ENCODE assay signal across 1 cellular context in the genomic region with DNA sequence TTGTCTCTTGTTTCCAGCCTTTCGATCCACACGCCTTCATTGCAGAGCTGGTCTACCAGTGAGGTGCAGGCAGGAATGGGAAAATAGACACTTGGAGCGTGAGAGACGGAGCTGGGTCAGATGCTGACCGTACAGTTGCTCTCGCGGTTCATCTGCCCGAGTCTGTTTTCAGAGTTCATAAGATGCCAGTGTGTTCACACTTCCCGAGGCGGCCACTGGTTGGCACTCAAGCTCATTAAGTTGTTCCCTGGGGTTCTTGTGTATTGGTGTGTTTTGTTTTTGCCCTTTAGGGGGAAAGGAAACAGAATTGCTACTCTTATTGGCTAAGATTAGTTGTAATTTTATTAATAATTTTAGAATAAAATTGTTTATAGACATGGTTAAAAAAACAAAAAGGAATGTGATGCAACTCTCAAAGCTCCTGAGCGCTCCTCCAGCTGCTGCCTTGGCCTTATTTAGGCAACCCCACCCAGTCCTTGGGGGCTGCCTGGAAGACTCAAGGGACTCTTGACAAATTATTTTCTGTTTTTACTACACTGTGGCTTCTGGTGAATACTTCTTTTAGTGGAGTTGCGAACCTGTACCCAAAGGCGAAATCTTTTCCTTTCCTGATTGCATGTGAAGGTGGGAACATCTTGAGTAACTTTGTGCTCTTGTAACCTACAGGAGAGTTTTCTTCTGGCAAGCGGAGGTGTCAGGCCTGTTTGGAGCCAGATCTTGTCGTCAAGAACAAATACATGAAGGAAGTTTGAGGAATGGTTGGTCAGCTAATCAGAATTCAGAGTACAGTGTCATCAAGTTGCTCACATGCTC.
TF ChIP-seq lines count a peak whose summit lies in the region.

No MANE protein-coding gene starts in this region.

TF ChIP-seq in K562, 482 proteins besides CTCF, POLR2A, EP300 and RAD21 (continued from another document):
- TF ChIP-seq, protein P1, sequence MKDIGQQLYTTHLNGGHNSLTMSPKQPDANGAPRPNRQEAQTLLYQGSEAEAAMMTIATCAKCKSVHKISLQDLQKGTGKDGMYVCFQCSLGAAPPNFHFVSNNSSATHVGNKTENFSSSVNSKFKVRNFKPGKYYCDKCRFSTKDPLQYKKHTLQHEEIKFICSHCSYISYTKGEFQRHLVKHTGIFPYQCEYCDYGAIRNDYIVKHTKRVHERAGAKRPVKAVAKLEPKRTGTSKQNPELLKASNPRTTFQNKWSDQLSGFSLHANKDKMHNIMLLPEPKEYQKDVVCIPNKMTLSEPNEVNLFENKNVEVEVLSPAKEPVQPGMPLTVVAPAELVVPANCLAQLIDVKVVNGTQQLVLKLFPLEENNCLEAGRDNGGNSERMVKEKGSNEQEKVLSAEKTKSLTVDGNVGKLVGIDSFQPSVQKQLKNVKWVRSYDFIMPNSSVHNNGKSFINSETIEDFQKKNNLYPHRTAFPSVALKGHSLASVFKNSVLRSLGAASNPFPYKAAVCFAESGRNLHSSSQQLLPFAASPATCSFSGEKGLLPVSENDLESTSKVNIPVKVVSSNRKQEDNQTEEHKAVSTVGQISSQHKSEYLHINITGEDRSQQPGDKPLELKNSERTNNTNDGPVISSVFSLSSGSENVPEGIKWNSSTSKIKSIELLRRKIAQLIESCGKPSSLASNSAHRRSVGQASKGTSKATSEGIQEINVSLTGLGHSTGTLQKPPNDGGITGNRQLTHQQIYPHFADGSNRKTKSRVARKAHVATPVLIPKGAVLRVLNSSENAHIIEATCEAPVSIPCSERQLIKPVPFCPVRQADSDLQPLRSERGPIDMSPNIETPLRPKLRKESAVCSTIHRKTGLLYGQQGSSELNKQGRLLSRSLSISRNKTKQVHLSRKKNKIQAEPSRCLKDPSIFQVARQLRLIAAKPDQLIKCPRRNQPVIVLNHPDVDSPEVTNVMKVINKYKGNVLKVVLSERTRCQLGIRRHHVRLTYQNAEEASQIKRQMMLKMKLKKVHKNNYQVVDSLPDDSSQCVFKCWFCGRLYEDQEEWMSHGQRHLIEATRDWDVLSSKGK (CRISPR knock-in tag; IDR thresholded peaks at IDR 0.05) = no peak
- TF ChIP-seq ZNF311 (CRISPR knock-in tag; IDR thresholded peaks at IDR 0.05) (no peak), HEY1 (CRISPR knock-in tag; IDR thresholded peaks at IDR 0.05; ENCODE audit: borderline replicate concordance) (no peak), MTA3 (IDR thresholded peaks at IDR 0.05; ENCODE audit: borderline replicate concordance) (no peak), GTF2F1 (IDR thresholded peaks at IDR 0.05; ENCODE audit: low read depth, low read length) (no peak), OTX1 (CRISPR knock-in tag; IDR thresholded peaks at IDR 0.05) (no peak), ZNF253 (CRISPR knock-in tag; conservative IDR thresholded peaks at IDR 0.05) (no peak), ELF1 (tag; IDR thresholded peaks at IDR 0.05) (no peak)
- TF ChIP-seq, protein P2, sequence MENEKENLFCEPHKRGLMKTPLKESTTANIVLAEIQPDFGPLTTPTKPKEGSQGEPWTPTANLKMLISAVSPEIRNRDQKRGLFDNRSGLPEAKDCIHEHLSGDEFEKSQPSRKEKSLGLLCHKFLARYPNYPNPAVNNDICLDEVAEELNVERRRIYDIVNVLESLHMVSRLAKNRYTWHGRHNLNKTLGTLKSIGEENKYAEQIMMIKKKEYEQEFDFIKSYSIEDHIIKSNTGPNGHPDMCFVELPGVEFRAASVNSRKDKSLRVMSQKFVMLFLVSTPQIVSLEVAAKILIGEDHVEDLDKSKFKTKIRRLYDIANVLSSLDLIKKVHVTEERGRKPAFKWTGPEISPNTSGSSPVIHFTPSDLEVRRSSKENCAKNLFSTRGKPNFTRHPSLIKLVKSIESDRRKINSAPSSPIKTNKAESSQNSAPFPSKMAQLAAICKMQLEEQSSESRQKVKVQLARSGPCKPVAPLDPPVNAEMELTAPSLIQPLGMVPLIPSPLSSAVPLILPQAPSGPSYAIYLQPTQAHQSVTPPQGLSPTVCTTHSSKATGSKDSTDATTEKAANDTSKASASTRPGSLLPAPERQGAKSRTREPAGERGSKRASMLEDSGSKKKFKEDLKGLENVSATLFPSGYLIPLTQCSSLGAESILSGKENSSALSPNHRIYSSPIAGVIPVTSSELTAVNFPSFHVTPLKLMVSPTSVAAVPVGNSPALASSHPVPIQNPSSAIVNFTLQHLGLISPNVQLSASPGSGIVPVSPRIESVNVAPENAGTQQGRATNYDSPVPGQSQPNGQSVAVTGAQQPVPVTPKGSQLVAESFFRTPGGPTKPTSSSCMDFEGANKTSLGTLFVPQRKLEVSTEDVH (IDR thresholded peaks at IDR 0.05; ENCODE audit: low read depth, partially characterized antibody) = no peak
TF ChIP-seq in K562: peak in this region for 0.
